1 cellular context compared by ENCODE assay signal in genomic region chr3:66427951-66428350, GRCh38.
TF ChIP-seq lines count a peak whose summit lies in the region.

No MANE protein-coding gene starts in this region.

TF ChIP-seq in GM23338, 12 proteins besides CTCF, POLR2A, EP300 and RAD21 (continued from another document):
- TF ChIP-seq, protein P1, sequence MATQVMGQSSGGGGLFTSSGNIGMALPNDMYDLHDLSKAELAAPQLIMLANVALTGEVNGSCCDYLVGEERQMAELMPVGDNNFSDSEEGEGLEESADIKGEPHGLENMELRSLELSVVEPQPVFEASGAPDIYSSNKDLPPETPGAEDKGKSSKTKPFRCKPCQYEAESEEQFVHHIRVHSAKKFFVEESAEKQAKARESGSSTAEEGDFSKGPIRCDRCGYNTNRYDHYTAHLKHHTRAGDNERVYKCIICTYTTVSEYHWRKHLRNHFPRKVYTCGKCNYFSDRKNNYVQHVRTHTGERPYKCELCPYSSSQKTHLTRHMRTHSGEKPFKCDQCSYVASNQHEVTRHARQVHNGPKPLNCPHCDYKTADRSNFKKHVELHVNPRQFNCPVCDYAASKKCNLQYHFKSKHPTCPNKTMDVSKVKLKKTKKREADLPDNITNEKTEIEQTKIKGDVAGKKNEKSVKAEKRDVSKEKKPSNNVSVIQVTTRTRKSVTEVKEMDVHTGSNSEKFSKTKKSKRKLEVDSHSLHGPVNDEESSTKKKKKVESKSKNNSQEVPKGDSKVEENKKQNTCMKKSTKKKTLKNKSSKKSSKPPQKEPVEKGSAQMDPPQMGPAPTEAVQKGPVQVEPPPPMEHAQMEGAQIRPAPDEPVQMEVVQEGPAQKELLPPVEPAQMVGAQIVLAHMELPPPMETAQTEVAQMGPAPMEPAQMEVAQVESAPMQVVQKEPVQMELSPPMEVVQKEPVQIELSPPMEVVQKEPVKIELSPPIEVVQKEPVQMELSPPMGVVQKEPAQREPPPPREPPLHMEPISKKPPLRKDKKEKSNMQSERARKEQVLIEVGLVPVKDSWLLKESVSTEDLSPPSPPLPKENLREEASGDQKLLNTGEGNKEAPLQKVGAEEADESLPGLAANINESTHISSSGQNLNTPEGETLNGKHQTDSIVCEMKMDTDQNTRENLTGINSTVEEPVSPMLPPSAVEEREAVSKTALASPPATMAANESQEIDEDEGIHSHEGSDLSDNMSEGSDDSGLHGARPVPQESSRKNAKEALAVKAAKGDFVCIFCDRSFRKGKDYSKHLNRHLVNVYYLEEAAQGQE (IDR thresholded peaks at IDR 0.05; ENCODE audit: unreplicated experiment) = no peak
- TF ChIP-seq, protein P2, sequence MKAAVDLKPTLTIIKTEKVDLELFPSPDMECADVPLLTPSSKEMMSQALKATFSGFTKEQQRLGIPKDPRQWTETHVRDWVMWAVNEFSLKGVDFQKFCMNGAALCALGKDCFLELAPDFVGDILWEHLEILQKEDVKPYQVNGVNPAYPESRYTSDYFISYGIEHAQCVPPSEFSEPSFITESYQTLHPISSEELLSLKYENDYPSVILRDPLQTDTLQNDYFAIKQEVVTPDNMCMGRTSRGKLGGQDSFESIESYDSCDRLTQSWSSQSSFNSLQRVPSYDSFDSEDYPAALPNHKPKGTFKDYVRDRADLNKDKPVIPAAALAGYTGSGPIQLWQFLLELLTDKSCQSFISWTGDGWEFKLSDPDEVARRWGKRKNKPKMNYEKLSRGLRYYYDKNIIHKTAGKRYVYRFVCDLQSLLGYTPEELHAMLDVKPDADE (IDR thresholded peaks at IDR 0.05) = no peak
- no peak for TF ChIP-seq CREB1 (CRISPR knock-in tag; IDR thresholded peaks at IDR 0.05; ENCODE audit: low read depth)
- TF ChIP-seq JUNB (IDR thresholded peaks at IDR 0.05; ENCODE audit: unreplicated experiment) = no peak
- TF ChIP-seq EZH2phosphoT487 (IDR thresholded peaks at IDR 0.05; ENCODE audit: unreplicated experiment) = no peak
- TF ChIP-seq EZH2 (IDR thresholded peaks at IDR 0.05; ENCODE audit: low read depth, unreplicated experiment) = no peak
- TF ChIP-seq ZNF114 (CRISPR knock-in tag; IDR thresholded peaks at IDR 0.05) = no peak
- no peak for TF ChIP-seq NANOG (IDR thresholded peaks at IDR 0.05; ENCODE audit: borderline replicate concordance)
TF ChIP-seq in GM23338: peak in this region for 0.
